In the genomic region with DNA sequence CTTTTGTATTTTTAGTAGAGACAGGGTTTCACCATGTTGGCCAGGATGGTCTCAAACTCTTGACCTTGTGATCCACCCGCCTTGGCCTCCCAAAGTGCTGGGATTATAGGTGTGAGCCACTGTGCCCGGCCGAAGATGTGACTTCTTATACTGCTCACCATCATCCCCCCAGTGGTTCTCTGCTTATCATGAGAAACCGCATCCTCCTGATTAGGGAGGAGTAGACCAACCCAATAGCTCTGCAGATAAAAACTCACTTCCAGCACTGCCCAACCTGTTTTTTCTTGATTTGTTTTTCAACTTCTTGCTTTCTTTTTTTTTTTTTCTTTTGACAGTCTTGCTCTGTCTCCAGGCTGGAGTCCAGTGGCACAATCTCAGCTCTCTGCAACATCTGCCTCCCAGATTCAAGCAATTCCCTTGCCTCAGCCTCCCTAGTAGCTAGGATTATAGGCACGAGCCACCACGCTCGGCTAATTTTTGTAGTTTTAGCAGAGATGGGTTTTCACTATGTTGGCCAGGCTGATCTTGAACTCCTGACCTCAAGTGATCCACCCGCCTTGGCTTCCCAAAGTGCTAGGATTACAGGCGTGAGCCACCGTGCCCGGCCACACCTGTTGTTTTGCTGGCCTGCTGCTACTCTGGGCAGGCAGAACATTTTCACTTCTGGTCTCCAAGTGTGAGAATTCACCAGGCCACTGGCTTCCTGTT, we compare ENCODE assay signal across 9 cellular contexts. TPM values are rescaled to one million over a fixed set of nuclear protein-coding genes. Genes with fewer than 3 reads are reported as not detected.
A peak's percentile ranks its signal among the peaks of the same experiment; 100 is the strongest.
DNase-seq lines count a peak whose midpoint lies in the region; ATAC-seq and TF ChIP-seq lines count a peak whose summit lies in the region.
"Not testable (repeated sequence)": the region's sequence is repeated elsewhere in the genome, so short reads cannot be mapped to it uniquely, and the experiment has no call there.
"Had no signal": no experiment of that assay in that cellular context is flagged by ENCODE, and none has a peak within 500 bp of the region (broad histone marks: within the 10 kb centered on the region; RNA-seq: fewer than 3 reads in every experiment).

No MANE protein-coding gene starts in this region.

- POLR2A ChIA-PET in activated B cell treated with CpG ODN at 0.5 μM for 24 hours (lab: Charles Lee) = interaction anchor here (0.5 to 41.6 kb wide), 19 partner anchors 8 to 966 kb away, joined by 3 to 1422 read pairs (median 5); partner anchors contain the start of genes CXCR5 and IL10RA

- H3K4me3 ChIP-seq in NB4 (ENCODE audit: low read depth, low read length); sigmoid colon: not testable (repeated sequence)

- H3K9me3 ChIP-seq in sigmoid colon = not testable (repeated sequence)

- intact Hi-C loops in CD14-positive monocyte (cut with micrococcal nuclease); sigmoid colon (cut with DNase I): not testable (repeated sequence)
- intact Hi-C loops in activated B cell treated with CpG ODN at 0.5 μM for 24 hours (cut with micrococcal nuclease) = loop anchor here (1.0 kb wide), 1 partner anchor 9 kb away; no protein-coding TSS in a partner anchor

- DNase-seq in CD14-positive monocyte (ENCODE audit: low spot score); activated B cell treated with CpG ODN at 0.5 μM for 24 hours; sigmoid colon: not testable (repeated sequence)
- DNase-seq in NB4 (ENCODE audit: low read depth) (peak; percentile 47), islet precursor cell (peak; percentile 9)

- WGBS in sigmoid colon, 2 donors = 63 to 71% methylated on average over 11 of the region's 11 CpGs

- H3K36me3 Mint-ChIP-seq in CD14-positive monocyte = peaks cover 9 to 12% of the 10 kb centered on the region in 2 donors
- not testable (repeated sequence) for H3K36me3 Mint-ChIP-seq in activated B cell treated with CpG ODN at 0.5 μM for 24 hours (ENCODE audit: low read depth); activated naive CD8-positive, alpha-beta T cell

- H3K27ac Mint-ChIP-seq in CD14-positive monocyte (peak overlapping the region; percentile 95 to 99 (median 98)), activated B cell treated with CpG ODN at 0.5 μM for 24 hours (peak overlapping the region; percentile 98)
- H3K27ac Mint-ChIP-seq in activated naive CD8-positive, alpha-beta T cell = peak overlapping the region; percentile 87

- H3K4me3 Mint-ChIP-seq in CD14-positive monocyte = peak overlapping the region; percentile 11 to 74
- H3K4me3 Mint-ChIP-seq in activated B cell treated with CpG ODN at 0.5 μM for 24 hours = peak overlapping the region; percentile 67
- H3K4me3 Mint-ChIP-seq in activated naive CD8-positive, alpha-beta T cell = peak overlapping the region; percentile 59

- not testable (repeated sequence) for H3K27me3 ChIP-seq in sigmoid colon

- not testable (repeated sequence) for H3K4me1 ChIP-seq in sigmoid colon

- H3K9me3 Mint-ChIP-seq in CD14-positive monocyte = peaks cover 3 to 12% (median 6%) of the 10 kb centered on the region in 7 donors
- not testable (repeated sequence) for H3K9me3 Mint-ChIP-seq in activated B cell treated with CpG ODN at 0.5 μM for 24 hours; activated naive CD8-positive, alpha-beta T cell (ENCODE audit: low read depth)

- TF ChIP-seq POLR2A in NB4 (IDR thresholded peaks at IDR 0.05; ENCODE audit: extremely low read depth, insufficient read length); sigmoid colon (IDR thresholded peaks at IDR 0.05): not testable (repeated sequence)

- H3K36me3 ChIP-seq in sigmoid colon = not testable (repeated sequence)

- CTCF ChIA-PET in activated B cell treated with CpG ODN at 0.5 μM for 24 hours (lab: Charles Lee) = interaction anchor here (1.1 to 4.1 kb wide), 6 partner anchors 21 to 60 kb away, joined by 4 to 18 read pairs (median 7); partner anchors contain the start of gene IL10RA

- TF ChIP-seq EP300 in sigmoid colon (IDR thresholded peaks at IDR 0.05) = not testable (repeated sequence)

- peak; percentile 42 for ATAC-seq in GM19395 (IDR thresholded peaks at IDR 0.05; ENCODE audit: unreplicated experiment)
- ATAC-seq in HG02938 (IDR thresholded peaks at IDR 0.05; ENCODE audit: unreplicated experiment) = peak; percentile 38
- peak; percentile 12 for ATAC-seq in activated B cell treated with CpG ODN at 0.5 μM for 24 hours (ENCODE audit: low read depth)

- not testable (repeated sequence) for H3K27me3 Mint-ChIP-seq in CD14-positive monocyte (ENCODE audit: low read depth in 3 of 3); activated B cell treated with CpG ODN at 0.5 μM for 24 hours; activated naive CD8-positive, alpha-beta T cell

- H3K4me1 Mint-ChIP-seq in CD14-positive monocyte (peaks cover 100% of the 10 kb centered on the region), activated B cell treated with CpG ODN at 0.5 μM for 24 hours (peaks cover 100% of the 10 kb centered on the region)
- peaks cover 95% of the 10 kb centered on the region for H3K4me1 Mint-ChIP-seq in activated naive CD8-positive, alpha-beta T cell (ENCODE audit: low read depth)

- TF ChIP-seq CTCF in CD14-positive monocyte (IDR thresholded peaks at IDR 0.05); NB4 (IDR thresholded peaks at IDR 0.05; ENCODE audit: low read depth, low read length); activated B cell treated with CpG ODN at 0.5 μM for 24 hours (IDR thresholded peaks at IDR 0.05); sigmoid colon (IDR thresholded peaks at IDR 0.05): not testable (repeated sequence)

- peak overlapping the region; percentile 22 to 45 (median 36) for H3K27ac ChIP-seq in sigmoid colon

RNA-seq across cellular contexts. Expression of gene IL10RA, which starts 21.5 kb away (rescaled TPM):
- 100 to 1,000 TPM; 152 to 226 TPM for polyA plus RNA-seq in CD14-positive monocyte
- 303 and 350 TPM in 2 replicates for total RNA-seq in activated B cell treated with CpG ODN at 0.5 μM for 24 hours
- total RNA-seq in sigmoid colon = 10 to 100 TPM; 13.0 to 29.6 (median 15.3) TPM
- polyA plus RNA-seq in sigmoid colon = 10 to 100 TPM in 1 of 3 donors, 1 to 10 TPM in 2; 4.2 to 27.1 (median 6.7) TPM
- total RNA-seq: GM23248 had no signal
- polyA plus RNA-seq: GM23248 had no signal
